In the genomic region with DNA sequence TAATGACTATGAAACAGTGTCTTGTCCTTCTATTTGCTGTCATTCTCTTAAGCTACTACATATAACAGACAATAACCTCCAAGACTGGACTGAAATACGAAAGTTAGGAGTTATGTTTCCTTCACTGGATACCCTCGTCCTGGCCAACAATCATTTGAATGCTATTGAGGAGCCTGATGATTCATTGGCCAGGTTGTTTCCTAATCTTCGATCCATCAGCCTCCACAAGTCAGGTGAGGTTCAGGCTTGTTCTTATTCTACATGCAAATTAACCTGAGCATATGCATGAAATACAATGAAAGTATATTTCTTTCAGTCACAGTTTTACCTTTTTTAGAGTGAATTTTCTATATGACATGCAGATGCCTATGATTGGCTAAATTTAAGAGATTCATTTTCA, we compare ENCODE assay signal across 27 cellular contexts.
"Had no signal": no experiment of that assay in that cellular context is flagged by ENCODE, and none has a peak within 500 bp of the region (broad histone marks: within the 10 kb centered on the region; RNA-seq: fewer than 3 reads in every experiment).

No MANE protein-coding gene starts in this region.

- FAIRE-seq: colon, endothelial cell of umbilical vein, frontal cortex had no signal

- H2AFZ ChIP-seq: hepatocyte had no signal

- H3K4me2 ChIP-seq: hepatocyte had no signal

- DNase-seq: dermis blood vessel endothelial cell; dorsolateral prefrontal cortex; effector CD4-positive, alpha-beta T cell; effector memory CD4-positive, alpha-beta T cell; erythroblast; esophagus squamous epithelium; foreskin fibroblast; heart left ventricle; hypothalamus; immature natural killer cell; islet precursor cell; left cardiac atrium; left lung; left ventricle myocardium superior; lower lobe of right lung; mesendoderm; midbrain; naive thymus-derived CD4-positive, alpha-beta T cell; natural killer cell had no signal

- H3K27me3 Mint-ChIP-seq: memory B cell; naive thymus-derived CD4-positive, alpha-beta T cell had no signal

- H3K27ac ChIP-seq: coronary artery, dorsolateral prefrontal cortex, epithelial cell of prostate, esophagus squamous epithelium, gastroesophageal sphincter, heart left ventricle, hepatocyte, left lung, lower lobe of right lung had no signal

- H3K27ac Mint-ChIP-seq: immature natural killer cell, memory B cell, natural killer cell had no signal

- H3K9me3 Mint-ChIP-seq: immature natural killer cell; memory B cell; naive thymus-derived CD4-positive, alpha-beta T cell; natural killer cell had no signal

- H3K9me3 ChIP-seq: esophagus squamous epithelium, gastroesophageal sphincter, heart left ventricle, left lung, lower lobe of right lung had no signal

- H3K27me3 ChIP-seq: dorsolateral prefrontal cortex, esophagus squamous epithelium, gastroesophageal sphincter, heart left ventricle, hepatocyte, left lung had no signal

- H3K4me1 Mint-ChIP-seq: memory B cell, natural killer cell had no signal

- H3K79me2 ChIP-seq: hepatocyte had no signal

- H3K4me3 Mint-ChIP-seq: immature natural killer cell; memory B cell; naive thymus-derived CD4-positive, alpha-beta T cell; natural killer cell had no signal

- H3K4me3 ChIP-seq: coronary artery, dorsolateral prefrontal cortex, esophagus squamous epithelium, gastroesophageal sphincter, heart left ventricle, hepatocyte, left lung, lower lobe of right lung had no signal

- H3K4me1 ChIP-seq: esophagus squamous epithelium, gastroesophageal sphincter, left lung, lower lobe of right lung had no signal
